1 cellular context compared by ENCODE assay signal in the genomic region with DNA sequence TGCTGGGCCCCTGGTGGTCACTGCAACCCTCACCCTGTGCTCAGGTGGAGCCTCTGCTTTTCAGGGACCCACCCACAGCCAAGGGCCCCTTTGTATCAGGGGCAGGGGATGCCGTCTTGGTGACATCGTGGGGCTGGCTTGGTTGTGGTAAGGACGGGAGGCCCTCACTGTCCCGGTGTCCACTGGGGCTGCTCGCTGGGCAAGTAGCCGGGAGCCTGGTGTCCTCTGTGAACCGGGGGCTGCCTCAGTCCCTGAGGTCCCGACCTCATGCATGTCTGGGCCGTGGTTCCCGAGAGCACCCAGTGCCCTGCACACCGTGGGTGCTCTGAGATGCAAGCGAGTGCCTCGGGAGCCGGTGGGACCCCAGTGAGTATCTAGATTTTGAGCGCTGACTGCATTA.
TF ChIP-seq lines count a peak whose summit lies in the region.

No MANE protein-coding gene starts in this region.

TF ChIP-seq in HepG2, 621 proteins besides CTCF, POLR2A, EP300 and RAD21 (continued from another document):
- TF ChIP-seq YEATS2 (CRISPR knock-in tag; IDR thresholded peaks at IDR 0.05; ENCODE audit: borderline replicate concordance): no peak
